ENCODE assay signal across 25 cellular contexts in the genomic region with DNA sequence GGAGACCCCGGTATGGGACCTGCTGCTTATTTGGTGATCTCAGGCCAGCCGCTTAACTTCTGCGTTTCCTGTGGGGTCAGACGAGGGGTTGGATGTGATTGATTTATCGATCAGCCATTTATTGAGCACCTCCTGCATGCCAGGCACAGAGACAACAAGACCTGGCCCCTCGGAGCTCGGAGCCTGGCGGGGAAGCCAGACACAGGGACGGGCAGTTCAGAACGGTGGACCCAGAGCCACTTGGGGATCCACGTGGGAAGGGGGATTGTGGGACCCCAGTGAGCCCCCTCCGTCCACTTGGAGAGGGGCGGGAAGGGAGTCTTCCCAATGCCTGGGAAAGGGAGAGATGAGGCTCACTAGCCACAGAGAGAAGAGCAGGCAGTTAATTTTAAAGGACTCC.
DNase-seq lines count a peak whose midpoint lies in the region; ATAC-seq and TF ChIP-seq lines count a peak whose summit lies in the region.
"Had no signal": no experiment of that assay in that cellular context is flagged by ENCODE, and none has a peak within 500 bp of the region (broad histone marks: within the 10 kb centered on the region; RNA-seq: fewer than 3 reads in every experiment).

No MANE protein-coding gene starts in this region.

- DNase-seq in IMR-90: no peak
- DNase-seq in esophagus muscularis mucosa (ENCODE audit: extremely low spot score): no peak
- DNase-seq in mesothelial cell of epicardium (ENCODE audit: low spot score in 2 of 2, unreplicated experiment in 2 of 2): no peak
- DNase-seq in NCI-H2081 treated with DMSO at 0.1 percent for 48 hours (lab: John Stamatoyannopoulos, UW): no peak
- DNase-seq in cerebellar cortex (ENCODE audit: low spot score): no peak
- DNase-seq in activated naive CD8-positive, alpha-beta T cell treated with anti-CD3 and anti-CD28 coated beads, Interleukin-2, amount 50 U/mL, for 24 hours: no peak
- DNase-seq in amygdala (lab: John Stamatoyannopoulos, UW): no peak
- DNase-seq: ACHN; activated naive CD4-positive, alpha-beta T cell treated with anti-CD3 and anti-CD28 coated beads, Interleukin-2, amount 50 U/mL, for 16 hours; activated T-cell treated with anti-CD3 and anti-CD28 coated beads, Interleukin-2, amount 50 U/mL, for 48 hours; Caco-2; DND-41; head of caudate nucleus; NCI-H1092; NCI-H2107; NCI-H510A; stimulated activated naive CD8-positive, alpha-beta T cell treated with anti-CD3 and anti-CD28 coated beads, Interleukin-15, amount 100 ng/mL, for 72 hours; T-helper 1 cell had no signal

- H4K91ac ChIP-seq in IMR-90 (ENCODE audit: insufficient read depth, low read depth, low read length): no peak overlapping the region

- peaks cover 10% of the 10 kb centered on the region for H4K20me1 ChIP-seq in IMR-90 (ENCODE audit: insufficient read depth, low read length)
- H4K20me1 ChIP-seq: BLaER1 had no signal

- no peaks in the 10 kb centered on the region for H3K27me3 Mint-ChIP-seq in mesothelial cell of epicardium (ENCODE audit: low read depth)
- H3K27me3 Mint-ChIP-seq in activated naive CD8-positive, alpha-beta T cell treated with anti-CD3 and anti-CD28 coated beads, Interleukin-2, amount 50 U/mL, for 24 hours: peaks cover 2% of the 10 kb centered on the region
- H3K27me3 Mint-ChIP-seq: stimulated activated naive CD8-positive, alpha-beta T cell treated with anti-CD3 and anti-CD28 coated beads, Interleukin-15, amount 100 ng/mL, for 72 hours had no signal

- TF ChIP-seq CTCF in IMR-90 (conservative IDR thresholded peaks at IDR 0.05; ENCODE audit: low read depth, low read length) (no peak), esophagus muscularis mucosa (IDR thresholded peaks at IDR 0.05) (no peak), mesothelial cell of epicardium (IDR thresholded peaks at IDR 0.05; ENCODE audit: unreplicated experiment) (no peak)

- H3K27me3 ChIP-seq in IMR-90 (ENCODE audit: control insufficient read depth, insufficient read depth, low read length) (no peaks in the 10 kb centered on the region), esophagus muscularis mucosa (no peaks in the 10 kb centered on the region), skeletal muscle tissue (ENCODE audit: control insufficient read depth in 3 of 3, insufficient read depth in 3 of 3, low read length in 3 of 3) (no peaks in the 10 kb centered on the region)
- H3K27me3 ChIP-seq: BLaER1, neutrophil, SJSA1 had no signal

- H4K5ac ChIP-seq in IMR-90 (ENCODE audit: low read depth, low read length): no peak overlapping the region

- BruUV-seq in IMR-90 (replicated peaks; lab: Mats Ljungman, UMichigan): no TSS peak

- H3K4me3 Mint-ChIP-seq in mesothelial cell of epicardium: no peak overlapping the region
- no peak overlapping the region for H3K4me3 Mint-ChIP-seq in activated naive CD8-positive, alpha-beta T cell treated with anti-CD3 and anti-CD28 coated beads, Interleukin-2, amount 50 U/mL, for 24 hours
- H3K4me3 Mint-ChIP-seq: stimulated activated naive CD8-positive, alpha-beta T cell treated with anti-CD3 and anti-CD28 coated beads, Interleukin-15, amount 100 ng/mL, for 72 hours had no signal

- 0 out of 2 replicates have a peak overlapping the region, but pooled peaks have one; percentile 87 for H3K4ac ChIP-seq in IMR-90 (ENCODE audit: low read depth, low read length)

- no CpG with 5 or more reads among the region's 13 CpGs for WGBS in IMR-90 (ENCODE audit: extremely low coverage in 2 of 2, insufficient read length in 1 of 2), 2 experiments
- 77% methylated on average over 7 of the region's 13 CpGs for WGBS in esophagus muscularis mucosa

- H3K9me3 Mint-ChIP-seq in mesothelial cell of epicardium: no peaks in the 10 kb centered on the region
- no peaks in the 10 kb centered on the region for H3K9me3 Mint-ChIP-seq in activated naive CD8-positive, alpha-beta T cell treated with anti-CD3 and anti-CD28 coated beads, Interleukin-2, amount 50 U/mL, for 24 hours
- H3K9me3 Mint-ChIP-seq: stimulated activated naive CD8-positive, alpha-beta T cell treated with anti-CD3 and anti-CD28 coated beads, Interleukin-15, amount 100 ng/mL, for 72 hours had no signal

- H3K79me1 ChIP-seq in IMR-90 (ENCODE audit: low read depth in 1 of 2, low read length in 2 of 2): peaks cover 51 to 95% of the 10 kb centered on the region in 2 experiments

- H3K14ac ChIP-seq in IMR-90 (replicated peaks; ENCODE audit: low read depth, low read length): no peak overlapping the region

- H3K36me3 Mint-ChIP-seq in mesothelial cell of epicardium: no peaks in the 10 kb centered on the region
- no peaks in the 10 kb centered on the region for H3K36me3 Mint-ChIP-seq in activated naive CD8-positive, alpha-beta T cell treated with anti-CD3 and anti-CD28 coated beads, Interleukin-2, amount 50 U/mL, for 24 hours (ENCODE audit: low read depth)

- peaks cover 74% of the 10 kb centered on the region for H3K4me1 Mint-ChIP-seq in mesothelial cell of epicardium
- no peaks in the 10 kb centered on the region for H3K4me1 Mint-ChIP-seq in activated naive CD8-positive, alpha-beta T cell treated with anti-CD3 and anti-CD28 coated beads, Interleukin-2, amount 50 U/mL, for 24 hours
- H3K4me1 Mint-ChIP-seq: stimulated activated naive CD8-positive, alpha-beta T cell treated with anti-CD3 and anti-CD28 coated beads, Interleukin-15, amount 100 ng/mL, for 72 hours had no signal

- dilution Hi-C loops in IMR-90 (cut with HindIII; ENCODE audit: low sequenced_read_pairs, unreplicated experiment): no loop called here

- H2BK120ac ChIP-seq in IMR-90 (ENCODE audit: low read depth, low read length): peak overlapping the region; percentile 7; the same call in 1 of the 2 replicates

- H3K27ac ChIP-seq in IMR-90 (ENCODE audit: insufficient read depth, low read length) (no peak overlapping the region), esophagus muscularis mucosa (replicated peaks in 1 of 4) (peak overlapping the region; percentile 60 to 84 (median 81)), skeletal muscle tissue (ENCODE audit: low read depth, low read length) (no peak overlapping the region)
- H3K27ac ChIP-seq: BLaER1, neutrophil, SJSA1 had no signal

- H3K9me1 ChIP-seq in IMR-90 (ENCODE audit: insufficient read depth, low read length): peaks cover 53% of the 10 kb centered on the region

- intact Hi-C loops in IMR-90 (cut with micrococcal nuclease) (loop anchor here (5.0 kb wide), 1 partner anchor 40 kb away; no protein-coding TSS in a partner anchor), esophagus muscularis mucosa (cut with DNase I) (no loop called here)

- H3K4me1 ChIP-seq in IMR-90 (ENCODE audit: control insufficient read depth, insufficient read depth, low read length) (peaks cover 67% of the 10 kb centered on the region), esophagus muscularis mucosa (peaks cover 34 to 97% (median 93%) of the 10 kb centered on the region in 4 donors), skeletal muscle tissue (ENCODE audit: control insufficient read depth in 3 of 3, insufficient read depth in 3 of 3, low read length in 3 of 3) (peaks cover 41 to 72% (median 54%) of the 10 kb centered on the region in 3 donors)

- H3K27ac Mint-ChIP-seq in mesothelial cell of epicardium: peak overlapping the region; percentile 92
- H3K27ac Mint-ChIP-seq in activated naive CD8-positive, alpha-beta T cell treated with anti-CD3 and anti-CD28 coated beads, Interleukin-2, amount 50 U/mL, for 24 hours: no peak overlapping the region

- no peak for ATAC-seq in IMR-90 (ENCODE audit: low read depth)
- ATAC-seq in activated naive CD8-positive, alpha-beta T cell treated with anti-CD3 and anti-CD28 coated beads, Interleukin-2, amount 50 U/mL, for 24 hours: no peak
- ATAC-seq: GM12878; left lobe of liver; Panc1; stimulated activated naive CD8-positive, alpha-beta T cell treated with anti-CD3 and anti-CD28 coated beads, Interleukin-15, amount 100 ng/mL, for 72 hours had no signal

- H3K36me3 ChIP-seq in IMR-90 (ENCODE audit: control insufficient read depth, insufficient read depth, low read length) (no peaks in the 10 kb centered on the region), esophagus muscularis mucosa (no peaks in the 10 kb centered on the region), skeletal muscle tissue (ENCODE audit: control insufficient read depth in 3 of 3, insufficient read depth in 3 of 3, low read length in 3 of 3) (no peaks in the 10 kb centered on the region)
- H3K36me3 ChIP-seq: BLaER1, neutrophil, SJSA1 had no signal

- no peak for TF ChIP-seq POLR2A in IMR-90 (IDR thresholded peaks at IDR 0.05; ENCODE audit: low read depth, low read length)
- no peak for TF ChIP-seq POLR2A in esophagus muscularis mucosa (IDR thresholded peaks at IDR 0.05; ENCODE audit: low read depth)

- in situ Hi-C loops in IMR-90 (cut with MboI; ENCODE audit: low sequenced_read_pairs): no loop called here

- no peak overlapping the region for H3K56ac ChIP-seq in IMR-90 (ENCODE audit: extremely low read depth, insufficient read depth, low read length)

- no peak overlapping the region for H2AFZ ChIP-seq in IMR-90 (replicated peaks; ENCODE audit: low read length, poor library complexity)

- H3K9ac ChIP-seq in IMR-90 (ENCODE audit: low read depth, low read length) (no peak overlapping the region), skeletal muscle tissue (ENCODE audit: low read depth in 1 of 3, low read length in 3 of 3) (peak overlapping the region in 2 of 3 donors; percentile 2 to 72)
- H3K9ac ChIP-seq: BLaER1 had no signal

- H3K4me3 ChIP-seq in IMR-90 (ENCODE audit: insufficient read depth, low read depth, low read length) (no peak overlapping the region), esophagus muscularis mucosa (no peak overlapping the region), skeletal muscle tissue (ENCODE audit: low read length in 3 of 3) (peak overlapping the region in 1 of 3 donors; percentile 43)
- H3K4me3 ChIP-seq: BLaER1, GM12878, SJSA1 had no signal

- POLR2A ChIA-PET in IMR-90 (lab: Charles Lee; ENCODE audit: unreplicated experiment): no interaction called here

- H2BK20ac ChIP-seq in IMR-90 (ENCODE audit: low read depth, low read length): no peak overlapping the region

- H2AK5ac ChIP-seq in IMR-90 (ENCODE audit: low read depth, low read length): no peak overlapping the region

- no peak overlapping the region for H4K8ac ChIP-seq in IMR-90 (ENCODE audit: low read depth in 2 of 2, low read length in 2 of 2)

- H3K4me2 ChIP-seq in IMR-90 (ENCODE audit: low read depth, low read length): no peak overlapping the region
- H3K4me2 ChIP-seq: BLaER1 had no signal

- H2BK15ac ChIP-seq in IMR-90 (ENCODE audit: low read depth, low read length): 0 out of 3 replicates have a peak overlapping the region, but pooled peaks have one; percentile 8

- H2BK5ac ChIP-seq in IMR-90 (ENCODE audit: low read depth, low read length, poor library complexity, severe bottlenecking): no peak overlapping the region

- CTCF ChIA-PET in IMR-90 (lab: Yijun Ruan, JAX): no interaction called here

- H3K18ac ChIP-seq in IMR-90 (ENCODE audit: low read depth, low read length): no peak overlapping the region

- no peak overlapping the region for H3K23ac ChIP-seq in IMR-90 (ENCODE audit: low read depth, low read length)

- no peak for TF ChIP-seq RAD21 in IMR-90 (IDR thresholded peaks at IDR 0.05; ENCODE audit: low read length)

- no peak overlapping the region for H2AK9ac ChIP-seq in IMR-90 (replicated peaks; ENCODE audit: low read depth, low read length, poor library complexity)

- H3K9me3 ChIP-seq in IMR-90 (ENCODE audit: control insufficient read depth, insufficient read depth, low read length) (no peaks in the 10 kb centered on the region), esophagus muscularis mucosa (no peaks in the 10 kb centered on the region), skeletal muscle tissue (ENCODE audit: control insufficient read depth in 3 of 3, low read length in 3 of 3) (no peaks in the 10 kb centered on the region)
- H3K9me3 ChIP-seq: BLaER1, Caco-2, neutrophil, SJSA1 had no signal

- TF ChIP-seq EP300 in esophagus muscularis mucosa (IDR thresholded peaks at IDR 0.05): no peak

Comparison
In these comparisons a context has a peak if more than half of its experiments do, and no peak if none do; other contexts are left out.
1. H3K27ac ChIP-seq: peak in esophagus muscularis mucosa (4 of 4); none in IMR-90 (single experiment) and skeletal muscle tissue (single experiment).